In genomic region chr6:71533939-71534379, GRCh38 we compare ENCODE assay signal across 9 cellular contexts.
A peak's percentile ranks its signal among the peaks of the same experiment; 100 is the strongest.
DNase-seq lines count a peak whose midpoint lies in the region; ATAC-seq and TF ChIP-seq lines count a peak whose summit lies in the region.
"Had no signal": no experiment of that assay in that cellular context is flagged by ENCODE, and none has a peak within 500 bp of the region (broad histone marks: within the 10 kb centered on the region; RNA-seq: fewer than 3 reads in every experiment).

No MANE protein-coding gene starts in this region.

- no peak for ATAC-seq in activated CD8-positive, alpha-beta T cell treated with anti-CD3 and anti-CD28 coated beads for 36 hours
- ATAC-seq in activated CD8-positive, alpha-beta T cell treated with anti-CD3 and anti-CD28 coated beads, Interleukin-2, amount 10 ng/mL, durations not matched to agents 7 days and 5 days, result no peak
- ATAC-seq in HG03432 (IDR thresholded peaks at IDR 0.05; ENCODE audit: unreplicated experiment) (no peak), GM19467 (IDR thresholded peaks at IDR 0.05; ENCODE audit: unreplicated experiment) (no peak)

- in situ Hi-C loops in transverse colon (cut with MboI; ENCODE audit: low pct_ligation_motif_present in 1 of 4, low pct_unique_long_range_greater_than_20kb in 1 of 4, low sequenced_read_pairs in 3 of 4), result loop anchor here in 3 of 4 donors (10.0 to 25.0 kb wide), 2 partner anchors 551 to 553 kb away; no protein-coding TSS in a partner anchor

- DNase-seq in activated CD8-positive, alpha-beta T cell treated with anti-CD3 and anti-CD28 coated beads for 36 hours, result no peak
- no peak for DNase-seq in activated CD8-positive, alpha-beta T cell treated with anti-CD3 and anti-CD28 coated beads, Interleukin-2, amount 10 ng/mL, durations not matched to agents 7 days and 5 days
- no peak for DNase-seq in Peyer's patch
- DNase-seq in fibroblast of villous mesenchyme (ENCODE audit: low read depth), result peak; percentile 30
- DNase-seq in transverse colon, result no peak
- no peak for DNase-seq in NCI-H2029 treated with DMSO at 0.1 percent for 48 hours (lab: John Stamatoyannopoulos, UW)
- DNase-seq: activated CD8-positive, alpha-beta memory T cell treated with anti-CD3 and anti-CD28 coated beads for 24 hours had no signal

- intact Hi-C loops in activated CD8-positive, alpha-beta T cell treated with anti-CD3 and anti-CD28 coated beads for 36 hours (cut with micrococcal nuclease), result loop anchor here (10.0 kb wide), 1 partner anchor 551 kb away; no protein-coding TSS in a partner anchor
- intact Hi-C loops in transverse colon (cut with DNase I; ENCODE audit: low total_unique reads), result no loop called here

- H3K27ac ChIP-seq in Peyer's patch (no peak overlapping the region), transverse colon (no peak overlapping the region)

- no peaks in the 10 kb centered on the region for H3K4me1 ChIP-seq in Peyer's patch
- no peaks in the 10 kb centered on the region for H3K4me1 ChIP-seq in transverse colon

- H3K36me3 Mint-ChIP-seq in activated CD8-positive, alpha-beta T cell treated with anti-CD3 and anti-CD28 coated beads for 36 hours (ENCODE audit: low read depth), result no peaks in the 10 kb centered on the region
- H3K36me3 Mint-ChIP-seq in activated CD8-positive, alpha-beta T cell treated with anti-CD3 and anti-CD28 coated beads, Interleukin-2, amount 10 ng/mL, durations not matched to agents 7 days and 5 days (ENCODE audit: low read depth), result no peaks in the 10 kb centered on the region

- H3K4me1 Mint-ChIP-seq in activated CD8-positive, alpha-beta T cell treated with anti-CD3 and anti-CD28 coated beads for 36 hours (ENCODE audit: low read depth), result no peaks in the 10 kb centered on the region
- no peaks in the 10 kb centered on the region for H3K4me1 Mint-ChIP-seq in activated CD8-positive, alpha-beta T cell treated with anti-CD3 and anti-CD28 coated beads, Interleukin-2, amount 10 ng/mL, durations not matched to agents 7 days and 5 days (ENCODE audit: low read depth)

- H3K9me3 Mint-ChIP-seq in activated CD8-positive, alpha-beta T cell treated with anti-CD3 and anti-CD28 coated beads for 36 hours, result no peaks in the 10 kb centered on the region
- H3K9me3 Mint-ChIP-seq in activated CD8-positive, alpha-beta T cell treated with anti-CD3 and anti-CD28 coated beads, Interleukin-2, amount 10 ng/mL, durations not matched to agents 7 days and 5 days (ENCODE audit: insufficient read depth), result no peaks in the 10 kb centered on the region

- CTCF ChIA-PET in activated CD8-positive, alpha-beta T cell treated with anti-CD3 and anti-CD28 coated beads for 36 hours (lab: Charles Lee), result interaction anchor here (1.7 kb wide), 1 partner anchor 549 kb away, joined by 5 read pairs; no protein-coding TSS in a partner anchor
- CTCF ChIA-PET in activated CD8-positive, alpha-beta T cell treated with anti-CD3 and anti-CD28 coated beads, Interleukin-2, amount 10 ng/mL, durations not matched to agents 7 days and 5 days (lab: Charles Lee), result no interaction called here

- POLR2A ChIA-PET in activated CD8-positive, alpha-beta T cell treated with anti-CD3 and anti-CD28 coated beads for 36 hours (lab: Charles Lee), result no interaction called here
- POLR2A ChIA-PET in activated CD8-positive, alpha-beta T cell treated with anti-CD3 and anti-CD28 coated beads, Interleukin-2, amount 10 ng/mL, durations not matched to agents 7 days and 5 days (lab: Charles Lee), result no interaction called here

- H3K27me3 Mint-ChIP-seq in activated CD8-positive, alpha-beta T cell treated with anti-CD3 and anti-CD28 coated beads for 36 hours, result no peaks in the 10 kb centered on the region
- H3K27me3 Mint-ChIP-seq in activated CD8-positive, alpha-beta T cell treated with anti-CD3 and anti-CD28 coated beads, Interleukin-2, amount 10 ng/mL, durations not matched to agents 7 days and 5 days (ENCODE audit: low read depth), result peaks cover 6% of the 10 kb centered on the region

- H3K27me3 ChIP-seq in Peyer's patch, result no peaks in the 10 kb centered on the region
- H3K27me3 ChIP-seq in transverse colon, result no peaks in the 10 kb centered on the region

- 57 to 58% methylated on average over 2 of the region's 2 CpGs for WGBS in transverse colon (ENCODE audit: low coverage in 1 of 2), 2 donors

- H3K36me3 ChIP-seq in Peyer's patch (no peaks in the 10 kb centered on the region), transverse colon (no peaks in the 10 kb centered on the region)

- H3K9me3 ChIP-seq in Peyer's patch (no peaks in the 10 kb centered on the region), transverse colon (no peaks in the 10 kb centered on the region)

- no peak for TF ChIP-seq EP300 in transverse colon (IDR thresholded peaks at IDR 0.05; ENCODE audit: low read depth)

- no peak overlapping the region for H3K27ac Mint-ChIP-seq in activated CD8-positive, alpha-beta T cell treated with anti-CD3 and anti-CD28 coated beads for 36 hours
- H3K27ac Mint-ChIP-seq in activated CD8-positive, alpha-beta T cell treated with anti-CD3 and anti-CD28 coated beads, Interleukin-2, amount 10 ng/mL, durations not matched to agents 7 days and 5 days, result no peak overlapping the region

- no peak overlapping the region for H3K4me3 Mint-ChIP-seq in activated CD8-positive, alpha-beta T cell treated with anti-CD3 and anti-CD28 coated beads for 36 hours
- no peak overlapping the region for H3K4me3 Mint-ChIP-seq in activated CD8-positive, alpha-beta T cell treated with anti-CD3 and anti-CD28 coated beads, Interleukin-2, amount 10 ng/mL, durations not matched to agents 7 days and 5 days

- TF ChIP-seq POLR2A in Peyer's patch (IDR thresholded peaks at IDR 0.05) (no peak), transverse colon (IDR thresholded peaks at IDR 0.05) (no peak)

- peak; percentile 80 for TF ChIP-seq CTCF in activated CD8-positive, alpha-beta T cell treated with anti-CD3 and anti-CD28 coated beads for 36 hours (IDR thresholded peaks at IDR 0.05)
- peak in 5 of 6 experiments; percentile 20 to 55 (median 51) for TF ChIP-seq CTCF in Peyer's patch (IDR thresholded peaks at IDR 0.05)
- peak; percentile 63 for TF ChIP-seq CTCF in fibroblast of villous mesenchyme (IDR thresholded peaks at IDR 0.05; ENCODE audit: insufficient read depth, low read depth, low read length)
- peak; percentile 29 to 61 (median 52) for TF ChIP-seq CTCF in transverse colon (IDR thresholded peaks at IDR 0.05)

- H3K4me3 ChIP-seq in Peyer's patch, result no peak overlapping the region
- H3K4me3 ChIP-seq in fibroblast of villous mesenchyme (ENCODE audit: low read depth, low read length), result no peak overlapping the region
- H3K4me3 ChIP-seq in transverse colon, result no peak overlapping the region
